In genomic region chr18:80147418-80148315, GRCh38 we compare ENCODE assay signal across 8 cellular contexts. TPM values are rescaled to one million over a fixed set of nuclear protein-coding genes. Genes with fewer than 3 reads are reported as not detected.
DNase-seq lines count a peak whose midpoint lies in the region; ATAC-seq and TF ChIP-seq lines count a peak whose summit lies in the region.

No MANE protein-coding gene starts in this region.

- H3K27ac ChIP-seq in HUES6 (ENCODE audit: low read depth, low read length), result no peak overlapping the region
- peak overlapping the region; percentile 5 to 67 (median 29) for H3K27ac ChIP-seq in tibial nerve

- peaks cover 60% of the 10 kb centered on the region for H3K36me3 ChIP-seq in HUES6 (ENCODE audit: control insufficient read depth, insufficient read depth, low read length)
- H3K36me3 ChIP-seq in tibial nerve, result no peaks in the 10 kb centered on the region

- H3K4me1 Mint-ChIP-seq in activated naive CD8-positive, alpha-beta T cell treated with anti-CD3 and anti-CD28 coated beads for 36 hours, result peaks cover 10% of the 10 kb centered on the region

- H3K4me3 ChIP-seq in HUES6 (ENCODE audit: low read depth, low read length) (peak overlapping the region; percentile 54; the same call in 1 of the 2 replicates), tibial nerve (peak overlapping the region; percentile 39 to 63 (median 59))

- no peaks in the 10 kb centered on the region for H3K9me3 ChIP-seq in HUES6 (ENCODE audit: control insufficient read depth, insufficient read depth, low read depth, low read length)
- no peaks in the 10 kb centered on the region for H3K9me3 ChIP-seq in tibial nerve

- intact Hi-C loops in Right ventricle myocardium inferior (cut with DNase I), result no loop called here

- WGBS in tibial nerve, 2 donors, result 27 to 55% methylated on average over 47 of the region's 52 CpGs

- TF ChIP-seq EP300 in tibial nerve (IDR thresholded peaks at IDR 0.05), result peak; percentile 34 to 61

- peaks cover 12% of the 10 kb centered on the region for H3K27me3 Mint-ChIP-seq in activated naive CD8-positive, alpha-beta T cell treated with anti-CD3 and anti-CD28 coated beads for 36 hours

- in situ Hi-C loops in SK-MEL-5 (cut with HindIII; ENCODE audit: low pct_unique_long_range_greater_than_20kb, low sequenced_read_pairs), result no loop called here

- H3K4me1 ChIP-seq in HUES6 (ENCODE audit: control insufficient read depth, insufficient read depth, low read length) (no peaks in the 10 kb centered on the region), tibial nerve (peaks cover 0 to 18% (median 2%) of the 10 kb centered on the region in 4 donors)

- no peak for TF ChIP-seq POLR2A in tibial nerve (IDR thresholded peaks at IDR 0.05)

- H3K36me3 Mint-ChIP-seq in activated naive CD8-positive, alpha-beta T cell treated with anti-CD3 and anti-CD28 coated beads for 36 hours, result peaks cover 10% of the 10 kb centered on the region

- ATAC-seq in GM21367 (IDR thresholded peaks at IDR 0.05; ENCODE audit: unreplicated experiment) (peak; percentile 74), Right ventricle myocardium inferior (peak; percentile 88)

- no peak for TF ChIP-seq CTCF in tibial nerve (IDR thresholded peaks at IDR 0.05)

- H3K9me3 Mint-ChIP-seq in activated naive CD8-positive, alpha-beta T cell treated with anti-CD3 and anti-CD28 coated beads for 36 hours, result no peaks in the 10 kb centered on the region

- DNase-seq in COR-L47 (lab: John Stamatoyannopoulos, UW) (peak; percentile 68), SK-MEL-5 (ENCODE audit: low read depth, low spot score) (peak; percentile 7), Right ventricle myocardium inferior (ENCODE audit: missing footprints) (peak; percentile 83), pons (ENCODE audit: low spot score) (peak; percentile 89), tibial nerve (ENCODE audit: low spot score in 2 of 2) (peak; percentile 82 to 94)
- DNase-seq in activated naive CD8-positive, alpha-beta T cell treated with anti-CD3 and anti-CD28 coated beads for 36 hours, result peak; percentile 79

- no peaks in the 10 kb centered on the region for H3K27me3 ChIP-seq in HUES6 (ENCODE audit: control insufficient read depth, insufficient read depth, low read length)
- H3K27me3 ChIP-seq in tibial nerve, result no peaks in the 10 kb centered on the region

- H3K4me3 Mint-ChIP-seq in activated naive CD8-positive, alpha-beta T cell treated with anti-CD3 and anti-CD28 coated beads for 36 hours, result peak overlapping the region; percentile 81

- H3K27ac Mint-ChIP-seq in activated naive CD8-positive, alpha-beta T cell treated with anti-CD3 and anti-CD28 coated beads for 36 hours, result peak overlapping the region; percentile 75

- H3K9ac ChIP-seq in HUES6 (ENCODE audit: low read length), result no peak overlapping the region

RNA-seq across cellular contexts. Expression of gene ADNP2, which starts 38.6 kb away (rescaled TPM):
- total RNA-seq in SK-MEL-5 (2014; rRNA removed; shearing (Covaris generic)), result 13.3 and 14.3 TPM in 2 replicates
- polyA plus RNA-seq in SK-MEL-5 (2015; cell fraction: cytosol; rRNA removed), result 14.0 and 21.1 TPM in 2 replicates
- 13.0 and 15.2 TPM in 2 replicates for polyA plus RNA-seq in SK-MEL-5 (2015; cell fraction: nucleus; rRNA removed)
- total RNA-seq in activated naive CD8-positive, alpha-beta T cell treated with anti-CD3 and anti-CD28 coated beads for 36 hours, result 10 to 100 TPM; 34.7 to 34.8 TPM
- total RNA-seq in Right ventricle myocardium inferior (7.4 TPM), tibial nerve (10 to 100 TPM; 16.5 to 21.8 (median 16.8) TPM)

Comparison
In these comparisons a context has a peak if more than half of its experiments do, and no peak if none do; other contexts are left out.
1. DNase-seq: peak in every context shown above with its lines; median percentile 89 in pons; 88 in tibial nerve; 83 in Right ventricle myocardium inferior; 79 in activated naive CD8-positive, alpha-beta T cell treated with anti-CD3 and anti-CD28 coated beads for 36 hours; 68 in COR-L47; 7 in SK-MEL-5.